ENCODE assay signal across 8 cellular contexts in genomic region chr16:14974656-14975417, GRCh38. TPM values are rescaled to one million over a fixed set of nuclear protein-coding genes. Genes with fewer than 3 reads are reported as not detected.
A peak's percentile ranks its signal among the peaks of the same experiment; 100 is the strongest.
DNase-seq lines count a peak whose midpoint lies in the region; ATAC-seq, FAIRE-seq and TF ChIP-seq lines count a peak whose summit lies in the region.
"Not testable (repeated sequence)": the region's sequence is repeated elsewhere in the genome, so short reads cannot be mapped to it uniquely, and the experiment has no call there.

TSS of gene PDXDC1 (plus strand) at chr16:14975026. CDS start at chr16:14975200, 174 bp downstream.

- H4K20me1 ChIP-seq in keratinocyte (ENCODE audit: control insufficient read depth, extremely low read depth, insufficient read depth, low read length) = not testable (repeated sequence)

- dilution Hi-C loops in keratinocyte (cut with MboI; ENCODE audit: extremely low pct_ligation_motif_present, low sequenced_read_pairs) = not testable (repeated sequence)

- peak; percentile 77 for TF ChIP-seq POLR2A in GM19099 (IDR thresholded peaks at IDR 0.05; ENCODE audit: extremely low read depth, insufficient read length, low read depth)

- peak within 1 kb of the TSS; percentile 80 for H3K27ac ChIP-seq in keratinocyte (ENCODE audit: control insufficient read depth, insufficient read depth, low read length)

- not testable (repeated sequence) for TF ChIP-seq CTCF in keratinocyte (optimal IDR thresholded peaks at IDR 0.05 in 1 of 3, IDR thresholded peaks at IDR 0.05 in 1 of 3, conservative IDR thresholded peaks at IDR 0.05 in 1 of 3; ENCODE audit: extremely low read depth in 1 of 3, insufficient read depth in 2 of 3, low read length in 3 of 3)

- peak within 1 kb of the TSS; percentile 83 to 96 (median 86) for H3K4me3 ChIP-seq in keratinocyte (ENCODE audit: control insufficient read depth in 2 of 3, extremely low read depth in 1 of 3, insufficient read depth in 2 of 3, low read depth in 1 of 3, low read length in 3 of 3)

- peaks cover 13% of the 10 kb centered on the region for H3K4me1 ChIP-seq in keratinocyte (ENCODE audit: control insufficient read depth, extremely low read depth, insufficient read depth, low read length)

- H3K4me2 ChIP-seq in keratinocyte (ENCODE audit: control insufficient read depth, extremely low read depth, insufficient read depth, low read depth, low read length) = peak within 1 kb of the TSS; percentile 96

- H3K9me3 ChIP-seq in keratinocyte (ENCODE audit: control insufficient read depth, low read depth, low read length) = not testable (repeated sequence)

- not testable (repeated sequence) for H3K9me1 ChIP-seq in keratinocyte (ENCODE audit: control insufficient read depth, extremely low read depth, insufficient read depth, low read length)

- H3K36me3 ChIP-seq in keratinocyte (ENCODE audit: control insufficient read depth in 2 of 2, extremely low read depth in 1 of 2, insufficient read depth in 2 of 2, low read length in 2 of 2) = not testable (repeated sequence)

- FAIRE-seq in keratinocyte (lab: Jason Lieb, UNC) = not testable (repeated sequence)

- H3K9ac ChIP-seq in keratinocyte (ENCODE audit: control insufficient read depth, extremely low read depth, insufficient read depth, low read length) = peak within 1 kb of the TSS; percentile 88

- peak within 1 kb of the TSS; percentile 88 for H2AFZ ChIP-seq in keratinocyte (ENCODE audit: control insufficient read depth, low read length)

- peaks cover 41% of the 10 kb centered on the region for H3K79me2 ChIP-seq in keratinocyte (ENCODE audit: control insufficient read depth, insufficient read depth, low read length)

- peak; percentile 96 for DNase-seq in AG20443 (ENCODE audit: low spot score)
- peak; percentile 84 for DNase-seq in NCI-H460 (ENCODE audit: extremely low read depth, low read depth)
- peak; percentile 100 for DNase-seq in activated CD4-positive, CD25-positive, alpha-beta regulatory T cell treated with anti-CD3 and anti-CD28 coated beads, Interleukin-2, amount 50 U/mL, for 72 hours
- DNase-seq in cerebellar cortex (ENCODE audit: low spot score) = peak; percentile 91
- peak; percentile 77 for DNase-seq in keratinocyte (ENCODE audit: low read depth, low spot score)
- peak; percentile 91 to 99 (median 97) for DNase-seq in stimulated activated CD4-positive, alpha-beta T cell treated with anti-CD3 and anti-CD28 coated beads, Interleukin-12 subunit alpha, Interleukin-12 subunit beta, amount 100 ng/mL, for 48 hours (ENCODE audit: low read depth in 2 of 3, low spot score in 1 of 3)

- peak; percentile 73 for ATAC-seq in HG03378 (IDR thresholded peaks at IDR 0.05; ENCODE audit: unreplicated experiment)

- not testable (repeated sequence) for H3K27me3 ChIP-seq in keratinocyte (ENCODE audit: control insufficient read depth, extremely low read depth, insufficient read depth, low read length)

RNA-seq across cellular contexts. Expression of gene PDXDC1, which starts in this region (rescaled TPM):
- total RNA-seq in NCI-H460 (2014; rRNA removed; shearing (Covaris generic)) = 33.8 and 40.4 TPM in 2 replicates
- polyA plus RNA-seq in NCI-H460 (2014; cell fraction: nucleus; rRNA removed) = 35.1 and 42.1 TPM in 2 replicates
- polyA plus RNA-seq in keratinocyte = 57.9 to 70.7 TPM (median 67.0 TPM) in 3 replicates
- 100 TPM for polyA plus RNA-seq in keratinocyte (2011; ENCODE audit: low read depth)
- 40.9 and 71.4 TPM in 2 replicates for polyA plus RNA-seq in keratinocyte (2011; cell fraction: cytosol; rRNA removed)
- polyA plus RNA-seq in keratinocyte (2011; cell fraction: nucleus; rRNA removed) = 120 and 128 TPM in 2 replicates
- 37.7 and 57.3 TPM in 2 replicates for polyA plus RNA-seq in keratinocyte (2012; ENCODE audit: low replicate concordance)
- polyA minus RNA-seq in keratinocyte = 75.7 to 104 TPM (median 84.8 TPM) in 3 replicates
- polyA minus RNA-seq in keratinocyte (2011; cell fraction: cytosol; rRNA and poly(A)+ RNA removed) = 54.7 TPM
- polyA minus RNA-seq in keratinocyte (2011; cell fraction: nucleus; rRNA and poly(A)+ RNA removed) = 37.6 and 88.2 TPM in 2 replicates

Comparison
In these comparisons a context has a peak if more than half of its experiments do, and no peak if none do; other contexts are left out.
1. Peak in every context shown above with its lines: DNase-seq, ATAC-seq, H3K4me3 ChIP-seq and H3K27ac ChIP-seq.